Comparison of ENCODE assay signal across 8 cellular contexts in genomic region chr6:722077-722524, GRCh38. TPM values are rescaled to one million over a fixed set of nuclear protein-coding genes. Genes with fewer than 3 reads are reported as not detected.
DNase-seq lines count a peak whose midpoint lies in the region; ATAC-seq and TF ChIP-seq lines count a peak whose summit lies in the region.

No MANE protein-coding gene starts in this region.

- H3K27ac ChIP-seq in OCI-LY7 (ENCODE audit: low read depth, low read length, poor library complexity, severe bottlenecking), result no peak overlapping the region

- no peaks in the 10 kb centered on the region for H3K36me3 ChIP-seq in OCI-LY7 (ENCODE audit: insufficient read depth, low read length)

- H3K4me3 ChIP-seq in OCI-LY7 (ENCODE audit: low read depth, low read length, poor library complexity, severe bottlenecking) (no peak overlapping the region), epithelial cell of esophagus (ENCODE audit: low read length) (no peak overlapping the region)

- H3K9me2 ChIP-seq in OCI-LY7 (ENCODE audit: insufficient read depth, low read length), result no peaks in the 10 kb centered on the region

- intact Hi-C loops in OCI-LY7 (cut with micrococcal nuclease; ENCODE audit: unreplicated experiment), result loop anchor here (2.0 to 5.0 kb wide), 2 partner anchors 65 to 129 kb away; no protein-coding TSS in a partner anchor

- BruUV-seq in OCI-LY7 (replicated peaks; lab: Mats Ljungman, UMichigan), result no TSS peak

- H4K20me1 ChIP-seq in OCI-LY7 (ENCODE audit: insufficient read depth, low read length), result no peaks in the 10 kb centered on the region

- peaks cover 10% of the 10 kb centered on the region for H3K4me1 ChIP-seq in OCI-LY7 (ENCODE audit: insufficient read depth, low read length, poor library complexity, severe bottlenecking)

- peak overlapping the region; percentile 44; the same call in 1 of the 2 replicates for H3K4me2 ChIP-seq in OCI-LY7 (ENCODE audit: low read length)

- H3K79me2 ChIP-seq in OCI-LY7 (ENCODE audit: insufficient read depth, low read depth, low read length), result no peaks in the 10 kb centered on the region

- TF ChIP-seq CTCF in OCI-LY7 (conservative IDR thresholded peaks at IDR 0.05; ENCODE audit: low read length) (peak; percentile 99), epithelial cell of esophagus (IDR thresholded peaks at IDR 0.05; ENCODE audit: insufficient read depth, low read depth, low read length, missing control alignments) (peak; percentile 98)

- DNase-seq in COR-L47 (lab: John Stamatoyannopoulos, UW) (peak; percentile 83), OCI-LY7 (ENCODE audit: low spot score) (peak; percentile 77), activated T-cell treated with anti-CD3 and anti-CD28 coated beads for 1 hour (ENCODE audit: low read depth) (peak; percentile 67), epithelial cell of esophagus (ENCODE audit: low read depth) (peak; percentile 88), myocyte (ENCODE audit: low read depth) (peak; percentile 77)
- DNase-seq in stimulated activated CD8-positive, alpha-beta memory T cell treated with anti-CD3 and anti-CD28 coated beads, Interleukin-7, amount 100 ng/mL, for 1 hour (ENCODE audit: low read depth in 2 of 2), result peak; percentile 32 to 55

- peak overlapping the region; percentile 47; the same call in 1 of the 2 replicates for H2AFZ ChIP-seq in OCI-LY7 (ENCODE audit: low read length)

- H3K9me3 ChIP-seq in OCI-LY7 (ENCODE audit: low read length), result no peaks in the 10 kb centered on the region

- ATAC-seq in HG03432 (IDR thresholded peaks at IDR 0.05; ENCODE audit: unreplicated experiment) (peak; percentile 48), HG03565 (IDR thresholded peaks at IDR 0.05; ENCODE audit: unreplicated experiment) (no peak)

- CTCF ChIA-PET in OCI-LY7 (lab: Charles Lee; ENCODE audit: unreplicated experiment), result no interaction called here

- POLR2A ChIA-PET in OCI-LY7 (lab: Charles Lee), result interaction anchor here (0.6 to 1.6 kb wide), 5 partner anchors 8 to 262 kb away, joined by 3 to 8 read pairs (median 3); no protein-coding TSS in a partner anchor

RNA-seq across cellular contexts. Expression of gene EXOC2, which starts 29.2 kb away (rescaled TPM):
- total RNA-seq in OCI-LY7 (2014; rRNA removed; shearing (Covaris generic)), result 16.5 and 22.5 TPM in 2 replicates
- 24.8 and 26.4 TPM in 2 replicates for total RNA-seq in OCI-LY7 (2022)
- 30.0 and 30.5 TPM in 2 replicates for total RNA-seq in myocyte
- polyA plus RNA-seq in myocyte (2012), result 14.8 TPM
